ENCODE assay signal across 9 cellular contexts in the genomic region with DNA sequence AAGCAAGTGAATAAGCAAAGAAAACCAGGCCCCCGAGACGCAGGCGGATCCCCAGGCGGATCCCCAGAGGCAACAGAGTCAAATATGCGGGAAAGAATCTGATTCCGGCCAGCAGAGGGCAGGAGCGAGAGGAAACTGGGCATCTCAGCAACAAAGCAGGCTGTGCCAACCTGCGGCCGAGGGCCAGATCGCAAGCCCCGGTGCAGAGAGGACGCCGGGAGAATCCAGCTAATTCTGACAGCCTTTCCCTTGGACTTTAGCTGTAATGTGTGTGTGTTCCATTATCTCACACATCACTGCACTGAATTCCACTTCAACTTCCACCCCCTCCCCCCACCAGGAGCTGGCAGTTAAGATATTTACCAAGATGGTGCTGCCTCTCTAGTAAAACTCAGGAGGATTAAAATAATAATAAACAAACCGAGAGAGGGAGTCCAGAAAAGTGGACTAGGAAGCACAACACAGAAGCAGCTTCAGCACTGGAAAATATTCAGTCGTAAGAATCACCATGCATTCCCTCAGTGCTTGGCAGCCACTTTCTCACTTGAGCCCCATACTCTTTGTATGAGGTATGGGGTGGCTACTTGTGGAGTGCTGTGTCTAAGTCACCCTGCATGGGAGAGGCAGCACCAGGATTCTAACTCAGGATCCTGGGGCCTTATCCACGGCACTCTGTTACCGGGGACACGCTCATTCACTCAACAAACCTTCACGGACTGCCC.
DNase-seq lines count a peak whose midpoint lies in the region; ATAC-seq, FAIRE-seq and TF ChIP-seq lines count a peak whose summit lies in the region.
"Had no signal": no experiment of that assay in that cellular context is flagged by ENCODE, and none has a peak within 500 bp of the region (broad histone marks: within the 10 kb centered on the region; RNA-seq: fewer than 3 reads in every experiment).

No MANE protein-coding gene starts in this region.

- CTCF ChIA-PET in activated CD4-positive, alpha-beta memory T cell treated with anti-CD3 and anti-CD28 coated beads, Interleukin-2, amount 10 ng/mL, durations not matched to agents 7 days and 5 days (lab: Charles Lee): interaction anchor here (0.5 to 11.7 kb wide), 32 partner anchors 9 to 494 kb away, joined by 3 to 158 read pairs (median 4); no protein-coding TSS in a partner anchor

- peaks cover 4% of the 10 kb centered on the region for H3K9me3 Mint-ChIP-seq in activated CD4-positive, alpha-beta memory T cell treated with anti-CD3 and anti-CD28 coated beads, Interleukin-2, amount 10 ng/mL, durations not matched to agents 7 days and 5 days
- H3K9me3 Mint-ChIP-seq in memory B cell: no peaks in the 10 kb centered on the region
- H3K9me3 Mint-ChIP-seq: T-helper 1 cell treated with Interleukin-12 subunit alpha and Interleukin-12 subunit beta and Interleukin-4 antibody, amounts not matched to agents 30 μg/mL and 1 μg/mL, for 36 hours had no signal

- DNase-seq in D721Med (ENCODE audit: insufficient read length, low spot score) (no peak), NCI-H774 (lab: John Stamatoyannopoulos, UW) (peak; percentile 87), ecto neural progenitor cell (ENCODE audit: low spot score) (peak; percentile 90), memory B cell (ENCODE audit: low spot score in 2 of 2) (peak; percentile 82 to 87)
- peak; percentile 84 for DNase-seq in activated CD4-positive, alpha-beta memory T cell treated with anti-CD3 and anti-CD28 coated beads, Interleukin-2, amount 10 ng/mL, durations not matched to agents 7 days and 5 days
- DNase-seq in stimulated activated CD8-positive, alpha-beta memory T cell treated with anti-CD3 and anti-CD28 coated beads, Interleukin-15, amount 100 ng/mL, for 1 hour (ENCODE audit: low read depth): peak; percentile 62

- TF ChIP-seq CTCF in D721Med (IDR thresholded peaks at IDR 0.05; ENCODE audit: insufficient read depth, missing control alignments): peak; percentile 86

- FAIRE-seq in D721Med (lab: Jason Lieb, UNC): no peak

- no peaks in the 10 kb centered on the region for H3K36me3 Mint-ChIP-seq in activated CD4-positive, alpha-beta memory T cell treated with anti-CD3 and anti-CD28 coated beads, Interleukin-2, amount 10 ng/mL, durations not matched to agents 7 days and 5 days (ENCODE audit: low read depth)
- H3K36me3 Mint-ChIP-seq in memory B cell: no peaks in the 10 kb centered on the region

- H3K4me3 Mint-ChIP-seq in activated CD4-positive, alpha-beta memory T cell treated with anti-CD3 and anti-CD28 coated beads, Interleukin-2, amount 10 ng/mL, durations not matched to agents 7 days and 5 days: no peak overlapping the region
- H3K4me3 Mint-ChIP-seq in memory B cell: peak overlapping the region; percentile 24
- H3K4me3 Mint-ChIP-seq: T-helper 1 cell treated with Interleukin-12 subunit alpha and Interleukin-12 subunit beta and Interleukin-4 antibody, amounts not matched to agents 30 μg/mL and 1 μg/mL, for 36 hours had no signal

- H3K27ac Mint-ChIP-seq in activated CD4-positive, alpha-beta memory T cell treated with anti-CD3 and anti-CD28 coated beads, Interleukin-2, amount 10 ng/mL, durations not matched to agents 7 days and 5 days: no peak overlapping the region
- no peak overlapping the region for H3K27ac Mint-ChIP-seq in memory B cell

- peak; percentile 31 for ATAC-seq in HG03432 (IDR thresholded peaks at IDR 0.05; ENCODE audit: unreplicated experiment)
- ATAC-seq in memory B cell (ENCODE audit: low read depth): peak; percentile 77
- ATAC-seq in HG03025 (IDR thresholded peaks at IDR 0.05; ENCODE audit: low FRiP score, unreplicated experiment): no peak

- H3K27me3 Mint-ChIP-seq in activated CD4-positive, alpha-beta memory T cell treated with anti-CD3 and anti-CD28 coated beads, Interleukin-2, amount 10 ng/mL, durations not matched to agents 7 days and 5 days: peaks cover 46% of the 10 kb centered on the region
- peaks cover 2% of the 10 kb centered on the region for H3K27me3 Mint-ChIP-seq in memory B cell

- peaks cover 70% of the 10 kb centered on the region for H3K4me1 Mint-ChIP-seq in activated CD4-positive, alpha-beta memory T cell treated with anti-CD3 and anti-CD28 coated beads, Interleukin-2, amount 10 ng/mL, durations not matched to agents 7 days and 5 days
- peaks cover 37% of the 10 kb centered on the region for H3K4me1 Mint-ChIP-seq in memory B cell

- POLR2A ChIA-PET in activated CD4-positive, alpha-beta memory T cell treated with anti-CD3 and anti-CD28 coated beads, Interleukin-2, amount 10 ng/mL, durations not matched to agents 7 days and 5 days (lab: Charles Lee): interaction anchor here (0.7 to 1.6 kb wide), 4 partner anchors 9 to 141 kb away, joined by 3 to 8 read pairs (median 3); no protein-coding TSS in a partner anchor
